28 cellular contexts compared by ENCODE assay signal in genomic region chr20:15802020-15802419, GRCh38.
DNase-seq lines count a peak whose midpoint lies in the region; ATAC-seq, FAIRE-seq and TF ChIP-seq lines count a peak whose summit lies in the region.
"Had no signal": no experiment of that assay in that cellular context is flagged by ENCODE, and none has a peak within 500 bp of the region (broad histone marks: within the 10 kb centered on the region; RNA-seq: fewer than 3 reads in every experiment).

No MANE protein-coding gene starts in this region.

- DNase-seq in A549 (ENCODE audit: low read depth in 1 of 2, low spot score in 1 of 2): no peak
- peak; percentile 4 for DNase-seq in M059J (ENCODE audit: low read depth)
- DNase-seq in fibroblast of mammary gland (ENCODE audit: low read depth): peak; percentile 3
- no peak for DNase-seq in left colon
- DNase-seq in RPMI8226: no peak
- no peak for DNase-seq in activated naive CD4-positive, alpha-beta T cell treated with anti-CD3 and anti-CD28 coated beads, Interleukin-2, amount 50 U/mL, for 72 hours (ENCODE audit: low spot score in 2 of 2)
- no peak for DNase-seq in activated naive CD4-positive, alpha-beta T cell treated with Interleukin-2 at 50 U/mL for 16 hours
- DNase-seq: ACHN; BE2C; C1 segment of cervical spinal cord; CD4-positive, alpha-beta memory T cell; CD4-positive, CD25-positive, alpha-beta regulatory T cell; CD8-positive, alpha-beta memory T cell; COR-L47; DMS 273 treated with DMSO at 0.1 percent for 48 hours; DMS153; DMS53; DMS79; DND-41; EL; GDM1 had no signal

- H3K27ac ChIP-seq in A549: no peak overlapping the region
- H3K27ac ChIP-seq: 22Rv1, BLaER1 had no signal

- no peaks in the 10 kb centered on the region for H3K36me3 Mint-ChIP-seq in activated naive CD4-positive, alpha-beta T cell treated with anti-CD3 and anti-CD28 coated beads, Interleukin-2, amount 50 U/mL, for 72 hours
- H3K36me3 Mint-ChIP-seq: CD14-positive monocyte; CD4-positive, alpha-beta memory T cell; CD4-positive, CD25-positive, alpha-beta regulatory T cell; CD8-positive, alpha-beta memory T cell had no signal

- TF ChIP-seq POLR2A in A549 (IDR thresholded peaks at IDR 0.05; ENCODE audit: low read length): no peak

- POLR2A ChIA-PET in A549 (lab: Yijun Ruan, JAX): no interaction called here

- H3K9me3 ChIP-seq in A549: no peaks in the 10 kb centered on the region
- H3K9me3 ChIP-seq: BE2C, BLaER1 had no signal

- TF ChIP-seq EP300 in A549 (IDR thresholded peaks at IDR 0.05): no peak

- TF ChIP-seq CTCF in A549 (IDR thresholded peaks at IDR 0.05) (no peak), fibroblast of mammary gland (conservative IDR thresholded peaks at IDR 0.05; ENCODE audit: control insufficient read depth, insufficient read depth, low read depth, low read length) (no peak)

- FAIRE-seq in A549 (lab: Jason Lieb, UNC): peak; percentile 23
- FAIRE-seq: GM12878, GM12892, GM18507 had no signal

- no peak overlapping the region for H3K4me2 ChIP-seq in A549
- H3K4me2 ChIP-seq: BLaER1 had no signal

- CTCF ChIA-PET in A549 (lab: Yijun Ruan, JAX): no interaction called here

- ATAC-seq in A549 (no peak), SK-N-SH treated with all-trans-retinoic acid at 6 μM for 48 hours (peak; percentile 31; the same call in 2 of the 3 replicates), left colon (no peak)
- no peak for ATAC-seq in activated naive CD4-positive, alpha-beta T cell treated with anti-CD3 and anti-CD28 coated beads, Interleukin-2, amount 50 U/mL, for 72 hours
- ATAC-seq: GM12878 had no signal

- H3K27ac Mint-ChIP-seq in activated naive CD4-positive, alpha-beta T cell treated with anti-CD3 and anti-CD28 coated beads, Interleukin-2, amount 50 U/mL, for 72 hours: no peak overlapping the region
- H3K27ac Mint-ChIP-seq: CD14-positive monocyte; CD4-positive, alpha-beta memory T cell; CD4-positive, CD25-positive, alpha-beta regulatory T cell; CD8-positive, alpha-beta memory T cell had no signal

- H3K4me3 ChIP-seq in A549 (no peak overlapping the region), fibroblast of mammary gland (ENCODE audit: control insufficient read depth, low read depth, low read length) (no peak overlapping the region)
- H3K4me3 ChIP-seq: BLaER1, GM12878 had no signal

- no peak for TF ChIP-seq RAD21 in A549 (conservative IDR thresholded peaks at IDR 0.05 in 1 of 2, IDR thresholded peaks at IDR 0.05 in 1 of 2)

- peaks cover 6 to 14% of the 10 kb centered on the region in 2 donors for H3K9me3 Mint-ChIP-seq in activated naive CD4-positive, alpha-beta T cell treated with anti-CD3 and anti-CD28 coated beads, Interleukin-2, amount 50 U/mL, for 72 hours

- WGBS in A549 (ENCODE audit: missing lambda C conversion rate): 2% methylated on average over 1 of the region's 1 CpG

- intact Hi-C loops in left colon (cut with DNase I, micrococcal nuclease): no loop called here

- H3K4me1 ChIP-seq in A549: no peaks in the 10 kb centered on the region
- H3K4me1 ChIP-seq: BE2C, BLaER1 had no signal

TF ChIP-seq in A549, 52 proteins besides CTCF, POLR2A, EP300 and RAD21:
- TF ChIP-seq ZSCAN20 (CRISPR knock-in tag; IDR thresholded peaks at IDR 0.05): no peak
- TF ChIP-seq USF2 (IDR thresholded peaks at IDR 0.05): no peak
- no peak for TF ChIP-seq MAZ (IDR thresholded peaks at IDR 0.05; ENCODE audit: borderline replicate concordance, low read depth, low read length)
- no peak for TF ChIP-seq MAX (IDR thresholded peaks at IDR 0.05)
- TF ChIP-seq CEBPB (IDR thresholded peaks at IDR 0.05): no peak
- TF ChIP-seq HDAC2 (IDR thresholded peaks at IDR 0.05): no peak
- TF ChIP-seq ZFP36 (IDR thresholded peaks at IDR 0.05; ENCODE audit: borderline replicate concordance, partially characterized antibody): no peak
- no peak for TF ChIP-seq RNF2 (IDR thresholded peaks at IDR 0.05; ENCODE audit: borderline replicate concordance, low read depth)
- TF ChIP-seq ZNF302 (CRISPR knock-in tag; IDR thresholded peaks at IDR 0.05): no peak
- TF ChIP-seq POLR2AphosphoS2 (conservative IDR thresholded peaks at IDR 0.05; ENCODE audit: low read length): no peak
- TF ChIP-seq ZC3H11A (IDR thresholded peaks at IDR 0.05): no peak
- TF ChIP-seq CBX8 (IDR thresholded peaks at IDR 0.05): no peak
- TF ChIP-seq HES2 (IDR thresholded peaks at IDR 0.05): no peak
- TF ChIP-seq FOXS1 (CRISPR knock-in tag; IDR thresholded peaks at IDR 0.05): no peak
- no peak for TF ChIP-seq RARB (CRISPR knock-in tag; IDR thresholded peaks at IDR 0.05)
- TF ChIP-seq CBX2 (IDR thresholded peaks at IDR 0.05; ENCODE audit: borderline replicate concordance, low read depth): no peak
- no peak for TF ChIP-seq EHF (CRISPR knock-in tag; IDR thresholded peaks at IDR 0.05)
- no peak for TF ChIP-seq HOXB13 (CRISPR knock-in tag; IDR thresholded peaks at IDR 0.05; ENCODE audit: low read depth)
- TF ChIP-seq BHLHE40 (IDR thresholded peaks at IDR 0.05; ENCODE audit: low read depth, low read length): no peak

TF ChIP-seq in SK-N-SH treated with all-trans-retinoic acid at 6 μM for 48 hours, 23 proteins besides CTCF, POLR2A, EP300 and RAD21:
- TF ChIP-seq TOX (CRISPR knock-in tag; IDR thresholded peaks at IDR 0.05; ENCODE audit: borderline replicate concordance) (no peak), ISL1 (CRISPR knock-in tag; IDR thresholded peaks at IDR 0.05) (peak; percentile 65), PPARA (CRISPR knock-in tag; IDR thresholded peaks at IDR 0.05; ENCODE audit: borderline replicate concordance) (no peak), ZFP30 (CRISPR knock-in tag; IDR thresholded peaks at IDR 0.05) (no peak), BACH2 (CRISPR knock-in tag; IDR thresholded peaks at IDR 0.05; ENCODE audit: borderline replicate concordance) (no peak)

Comparison
In these comparisons a context has a peak if more than half of its experiments do, and no peak if none do; other contexts are left out.
1. DNase-seq: peak in M059J (single experiment) and fibroblast of mammary gland (single experiment); none in A549 (0 of 2), left colon (0 of 2), RPMI8226 (single experiment), activated naive CD4-positive, alpha-beta T cell treated with anti-CD3 and anti-CD28 coated beads, Interleukin-2, amount 50 U/mL, for 72 hours (0 of 2) and activated naive CD4-positive, alpha-beta T cell treated with Interleukin-2 at 50 U/mL for 16 hours (single experiment).